ENCODE assay signal across 8 cellular contexts in the genomic region with DNA sequence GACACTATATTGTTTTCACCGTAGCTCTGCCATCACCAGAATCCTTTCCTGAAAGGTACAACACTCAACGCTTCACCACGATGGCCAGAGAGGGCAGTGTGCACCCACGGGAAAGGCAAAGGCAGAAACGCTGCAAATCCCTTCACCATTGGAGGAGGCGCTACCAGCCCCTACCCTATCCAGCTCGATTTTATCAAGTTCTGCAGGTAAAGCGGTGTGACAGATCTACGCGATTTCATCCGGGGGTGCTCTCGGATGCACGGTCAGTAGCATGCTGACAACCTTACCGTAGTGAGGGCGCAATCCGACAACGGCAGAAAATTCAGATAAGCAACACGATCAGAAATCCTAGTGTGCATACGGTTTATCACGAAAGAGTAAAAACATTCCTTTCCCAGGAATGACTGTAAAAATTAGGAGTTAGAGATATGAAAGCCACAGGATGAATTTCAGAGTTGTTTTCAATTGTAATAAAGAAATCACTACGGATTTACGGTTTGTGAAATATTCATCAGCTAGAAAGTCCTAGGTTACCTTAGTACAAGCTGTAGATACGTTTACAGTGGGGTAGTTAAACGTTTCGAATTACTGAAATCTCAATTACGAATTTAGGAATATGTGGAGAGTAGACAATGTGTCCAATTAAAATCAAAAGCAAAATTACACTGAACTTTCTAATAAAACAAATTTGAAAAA. TPM values are rescaled to one million over a fixed set of nuclear protein-coding genes. Genes with fewer than 3 reads are reported as not detected.
DNase-seq lines count a peak whose midpoint lies in the region; ATAC-seq and TF ChIP-seq lines count a peak whose summit lies in the region.

No MANE protein-coding gene starts in this region.

- H3K4me3 ChIP-seq in lower lobe of right lung, result peak overlapping the region; percentile 61

- peak overlapping the region; percentile 45 for H3K27ac Mint-ChIP-seq in CD4-positive, alpha-beta T cell

- peak; percentile 82 for ATAC-seq in CD4-positive, alpha-beta T cell (ENCODE audit: poor library complexity)
- ATAC-seq in GM19351 (IDR thresholded peaks at IDR 0.05; ENCODE audit: unreplicated experiment) (peak; percentile 58), HG03520 (IDR thresholded peaks at IDR 0.05; ENCODE audit: unreplicated experiment) (peak; percentile 50), lower lobe of right lung (peak; percentile 89 to 93)

- peak; percentile 83 for TF ChIP-seq CTCF in CD4-positive, alpha-beta T cell (IDR thresholded peaks at IDR 0.05)
- peak; percentile 92 for TF ChIP-seq CTCF in lower lobe of right lung (IDR thresholded peaks at IDR 0.05)

- no peaks in the 10 kb centered on the region for H3K9me3 ChIP-seq in CD4-positive, alpha-beta T cell (ENCODE audit: control insufficient read depth, low read length)
- H3K9me3 ChIP-seq in lower lobe of right lung, result no peaks in the 10 kb centered on the region

- peak overlapping the region; percentile 87 for H3K4me3 Mint-ChIP-seq in CD4-positive, alpha-beta T cell

- peak; percentile 63 to 82 (median 76) for DNase-seq in CD4-positive, alpha-beta T cell
- DNase-seq in NCI-H69 (lab: John Stamatoyannopoulos, UW) (peak; percentile 93), ecto neural progenitor cell (ENCODE audit: low spot score) (peak; percentile 86), lower lobe of right lung (peak; percentile 82)
- peak; percentile 83 to 88 for DNase-seq in activated CD4-positive, alpha-beta T cell treated with anti-CD3 and anti-CD28 coated beads, Interleukin-2, amount 50 U/mL, for 48 hours
- peak; percentile 43 to 68 (median 67) for DNase-seq in stimulated activated CD4-positive, alpha-beta T cell treated with anti-CD3 and anti-CD28 coated beads, TNF-alpha, amount 100 ng/mL, for 4 hours (ENCODE audit: low read depth in 3 of 3)

- H3K36me3 Mint-ChIP-seq in CD4-positive, alpha-beta T cell (ENCODE audit: low read depth), result no peaks in the 10 kb centered on the region

- H3K27ac ChIP-seq in CD4-positive, alpha-beta T cell (ENCODE audit: low read depth, low read length), result no peak overlapping the region
- no peak overlapping the region for H3K27ac ChIP-seq in lower lobe of right lung

- peaks cover 8% of the 10 kb centered on the region for H3K27me3 ChIP-seq in CD4-positive, alpha-beta T cell (ENCODE audit: control insufficient read depth, insufficient read depth, low read length)
- peaks cover 13% of the 10 kb centered on the region for H3K27me3 ChIP-seq in lower lobe of right lung (ENCODE audit: low read depth)

- H3K36me3 ChIP-seq in lower lobe of right lung, result no peaks in the 10 kb centered on the region

- peaks cover 21% of the 10 kb centered on the region for H3K27me3 Mint-ChIP-seq in CD4-positive, alpha-beta T cell

- intact Hi-C loops in CD4-positive, alpha-beta T cell (cut with DNase I, micrococcal nuclease), result loop anchor here (1.0 to 10.0 kb wide), 15 partner anchors 105 to 1493 kb away; a partner anchor contains a TSS
- intact Hi-C loops in lower lobe of right lung (cut with DNase I), result loop anchor here (10.0 kb wide), 1 partner anchor 1013 kb away; a partner anchor contains a TSS

- POLR2A ChIA-PET in CD4-positive, alpha-beta T cell (lab: Charles Lee), result interaction anchor here (0.7 to 4.0 kb wide), 9 partner anchors 20 to 1243 kb away, joined by 3 to 23 read pairs (median 3); a partner anchor contains a TSS

- H3K4me1 ChIP-seq in lower lobe of right lung, result peaks cover 15% of the 10 kb centered on the region

- CTCF ChIA-PET in CD4-positive, alpha-beta T cell (lab: Charles Lee), result interaction anchor here (0.6 to 3.7 kb wide), 22 partner anchors 8 to 1488 kb away, joined by 3 to 21 read pairs (median 4); a partner anchor contains a TSS

- peaks cover 17% of the 10 kb centered on the region for H3K4me1 Mint-ChIP-seq in CD4-positive, alpha-beta T cell (ENCODE audit: low read depth)

- no peaks in the 10 kb centered on the region for H3K9me3 Mint-ChIP-seq in CD4-positive, alpha-beta T cell

RNA-seq across cellular contexts. Expression of a gene that starts 1.8 kb away (rescaled TPM):
- total RNA-seq in CD4-positive, alpha-beta T cell, result 1 to 10 TPM; 1.8 to 1.9 TPM
- 18.7 TPM for total RNA-seq in lower lobe of right lung
